In the genomic region with DNA sequence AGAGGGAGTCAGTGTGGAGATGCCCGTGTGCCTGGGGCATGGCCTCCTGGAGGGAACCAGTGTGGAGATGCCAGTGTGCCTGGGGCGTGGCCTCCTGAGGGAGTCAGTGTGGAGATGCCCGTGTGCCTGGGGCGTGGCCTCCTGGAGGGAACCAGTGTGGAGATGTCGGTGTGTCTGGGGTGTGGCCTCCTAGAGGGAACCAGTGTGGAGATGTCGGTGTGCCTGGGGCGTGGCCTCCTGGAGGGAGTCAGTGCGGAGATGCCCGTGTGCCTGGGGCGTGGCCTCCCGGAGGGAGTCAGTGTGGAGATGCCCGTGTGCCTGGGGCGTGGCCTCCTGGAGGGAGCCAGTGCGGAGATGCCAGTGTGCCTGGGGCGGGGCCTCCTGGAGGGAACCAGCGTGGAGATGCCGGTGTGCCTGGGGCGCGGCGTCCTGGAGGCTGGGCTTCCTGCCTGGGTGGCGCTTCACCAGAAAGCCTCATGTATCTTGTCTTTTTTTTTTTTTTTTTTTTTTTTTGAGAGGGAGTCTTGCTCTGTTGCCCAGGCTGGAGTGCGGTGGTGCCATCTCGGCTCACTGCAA, we compare ENCODE assay signal across 3 cellular contexts. TPM values are rescaled to one million over a fixed set of nuclear protein-coding genes. Genes with fewer than 3 reads are reported as not detected.
"Had no signal": no experiment of that assay in that cellular context is flagged by ENCODE, and none has a peak within 500 bp of the region (broad histone marks: within the 10 kb centered on the region; RNA-seq: fewer than 3 reads in every experiment).

No MANE protein-coding gene starts in this region.

RNA-seq across cellular contexts. Expression of a gene that starts 48.9 kb away (rescaled TPM):
- total RNA-seq: activated B cell treated with CpG ODN at 0.5 μM for 24 hours; activated CD4-positive, alpha-beta T cell treated with anti-CD3 and anti-CD28 coated beads, Interleukin-2, amount 10 ng/mL, durations not matched to agents 24 days and 14 days; LHCN-M2 had no signal
